ENCODE assay signal across 8 cellular contexts in the genomic region with DNA sequence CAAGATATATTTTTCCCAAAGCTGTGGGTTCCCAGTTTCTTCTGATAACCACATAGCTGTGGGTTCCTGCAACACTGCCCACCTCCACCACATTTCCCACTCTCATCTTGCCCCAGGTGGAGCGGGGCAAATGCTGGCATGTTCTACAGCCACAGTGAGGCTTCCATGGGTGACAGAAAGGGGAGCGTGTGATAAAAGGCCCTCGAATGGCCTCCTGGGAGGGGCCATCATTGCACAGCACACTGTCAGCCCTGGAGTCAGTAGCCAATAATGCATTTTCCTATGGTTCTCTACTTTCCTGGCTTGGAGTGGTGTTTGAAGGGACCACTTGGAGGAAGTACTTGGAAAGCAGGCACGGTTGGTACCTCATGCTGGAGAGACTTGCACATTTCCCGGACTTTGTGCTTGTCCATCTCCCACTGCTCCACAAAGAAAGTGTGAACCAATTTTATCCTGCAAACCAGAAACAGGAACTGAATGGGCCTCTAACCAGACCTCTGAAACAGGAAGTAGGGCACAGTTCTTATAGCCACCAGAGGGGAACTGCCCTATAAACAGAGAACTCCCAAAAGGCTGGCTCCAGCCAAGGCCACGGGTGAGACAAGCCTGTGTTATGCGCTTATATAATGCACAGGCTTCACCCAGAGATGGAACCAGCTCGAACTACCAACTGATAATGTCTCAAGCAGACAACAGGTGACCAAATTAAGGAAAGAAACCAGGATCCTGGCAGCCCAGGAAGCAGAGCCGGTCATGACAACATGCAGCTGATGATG. TPM values are rescaled to one million over a fixed set of nuclear protein-coding genes. Genes with fewer than 3 reads are reported as not detected.
DNase-seq lines count a peak whose midpoint lies in the region; ATAC-seq and TF ChIP-seq lines count a peak whose summit lies in the region.

No MANE protein-coding gene starts in this region.

- DNase-seq in CD8-positive, alpha-beta T cell, result no peak
- DNase-seq in osteoblast (ENCODE audit: insufficient read length, low spot score, missing footprints) (peak; percentile 22), NCI-H345 (lab: John Stamatoyannopoulos, UW) (no peak), kidney glomerular epithelial cell (lab: John Stamatoyannopoulos, UW) (no peak), T1000 (lab: John Stamatoyannopoulos, UW) (no peak)

- intact Hi-C loops in CD8-positive, alpha-beta T cell (cut with DNase I, micrococcal nuclease), result no loop called here

- no peaks in the 10 kb centered on the region for H3K27me3 Mint-ChIP-seq in CD8-positive, alpha-beta T cell (ENCODE audit: low read depth)
- H3K27me3 Mint-ChIP-seq in activated naive CD8-positive, alpha-beta T cell, result no peaks in the 10 kb centered on the region

- POLR2A ChIA-PET in CD8-positive, alpha-beta T cell (lab: Charles Lee), result interaction anchor here (0.6 to 2.1 kb wide), 3 partner anchors 9 to 29 kb away, joined by 3 to 14 read pairs (median 5); a partner anchor contains a TSS

- no peaks in the 10 kb centered on the region for H3K9me3 ChIP-seq in CD8-positive, alpha-beta T cell (ENCODE audit: low read length)
- no peaks in the 10 kb centered on the region for H3K9me3 ChIP-seq in osteoblast (ENCODE audit: low read depth, low read length)

- H3K4me1 ChIP-seq in CD8-positive, alpha-beta T cell (ENCODE audit: insufficient read depth, low read length), result peaks cover 53% of the 10 kb centered on the region
- peaks cover 21% of the 10 kb centered on the region for H3K4me1 ChIP-seq in osteoblast (ENCODE audit: insufficient read depth, low read length)

- H3K36me3 ChIP-seq in CD8-positive, alpha-beta T cell (ENCODE audit: insufficient read depth, low read length), result no peaks in the 10 kb centered on the region
- H3K36me3 ChIP-seq in osteoblast (ENCODE audit: insufficient read depth, low read length), result no peaks in the 10 kb centered on the region

- no peak overlapping the region for H3K4me2 ChIP-seq in osteoblast (ENCODE audit: insufficient read depth, low read length)

- H3K27ac ChIP-seq in CD8-positive, alpha-beta T cell (ENCODE audit: low read depth, low read length), result no peak overlapping the region
- H3K27ac ChIP-seq in osteoblast (ENCODE audit: low read depth, low read length), result no peak overlapping the region

- H3K4me1 Mint-ChIP-seq in CD8-positive, alpha-beta T cell (ENCODE audit: low read depth), result peaks cover 79% of the 10 kb centered on the region
- H3K4me1 Mint-ChIP-seq in activated naive CD8-positive, alpha-beta T cell (ENCODE audit: low read depth), result peaks cover 59% of the 10 kb centered on the region

- TF ChIP-seq CTCF in CD8-positive, alpha-beta T cell (IDR thresholded peaks at IDR 0.05), result no peak
- TF ChIP-seq CTCF in osteoblast (IDR thresholded peaks at IDR 0.05; ENCODE audit: extremely low read depth, low read depth, low read length), result no peak

- peak overlapping the region; percentile 81 for H3K27ac Mint-ChIP-seq in CD8-positive, alpha-beta T cell
- peak overlapping the region; percentile 22 for H3K27ac Mint-ChIP-seq in activated naive CD8-positive, alpha-beta T cell

- no peaks in the 10 kb centered on the region for H3K9me3 Mint-ChIP-seq in CD8-positive, alpha-beta T cell
- H3K9me3 Mint-ChIP-seq in activated naive CD8-positive, alpha-beta T cell (ENCODE audit: low read depth), result no peaks in the 10 kb centered on the region

- H3K36me3 Mint-ChIP-seq in CD8-positive, alpha-beta T cell, result peaks cover 13% of the 10 kb centered on the region
- peaks cover 2% of the 10 kb centered on the region for H3K36me3 Mint-ChIP-seq in activated naive CD8-positive, alpha-beta T cell

- CTCF ChIA-PET in CD8-positive, alpha-beta T cell (lab: Charles Lee), result interaction anchor here (1.0 to 2.3 kb wide), 3 partner anchors 9 to 91 kb away, joined by 3 to 10 read pairs (median 8); a partner anchor contains a TSS

- no peaks in the 10 kb centered on the region for H3K27me3 ChIP-seq in CD8-positive, alpha-beta T cell (ENCODE audit: insufficient read depth, low read length)
- no peaks in the 10 kb centered on the region for H3K27me3 ChIP-seq in osteoblast (ENCODE audit: insufficient read depth, low read length)

- ATAC-seq in CD8-positive, alpha-beta T cell, result peak; percentile 42
- ATAC-seq in GM19438 (IDR thresholded peaks at IDR 0.05; ENCODE audit: low read depth, unreplicated experiment) (peak; percentile 72), HG03442 (IDR thresholded peaks at IDR 0.05; ENCODE audit: unreplicated experiment) (peak; percentile 65)

- no peaks in the 10 kb centered on the region for H4K20me1 ChIP-seq in osteoblast (ENCODE audit: insufficient read depth, low read length)

- H3K4me3 ChIP-seq in CD8-positive, alpha-beta T cell (ENCODE audit: low read depth, low read length), result no peak overlapping the region
- H3K4me3 ChIP-seq in osteoblast (ENCODE audit: insufficient read depth, low read length), result no peak overlapping the region

- H3K79me2 ChIP-seq in osteoblast (ENCODE audit: insufficient read depth, low read length), result peaks cover 60% of the 10 kb centered on the region

- H3K4me3 Mint-ChIP-seq in CD8-positive, alpha-beta T cell, result peak overlapping the region; percentile 75
- H3K4me3 Mint-ChIP-seq in activated naive CD8-positive, alpha-beta T cell, result peak overlapping the region; percentile 13

- peak overlapping the region; percentile 58 for H2AFZ ChIP-seq in osteoblast (ENCODE audit: low read length)

RNA-seq across cellular contexts. Expression of a gene that starts 8.6 kb away (rescaled TPM):
- total RNA-seq in CD8-positive, alpha-beta T cell, result 10 to 100 TPM; 11.1 to 11.3 TPM
- total RNA-seq in osteoblast, result 7.4 and 8.3 TPM in 2 replicates

RNA-seq across cellular contexts. Expression of a gene that starts 38.7 kb away (rescaled TPM):
- 1 to 10 TPM; 2.6 to 2.8 TPM for total RNA-seq in CD8-positive, alpha-beta T cell
- 5.4 and 9.1 TPM in 2 replicates for total RNA-seq in osteoblast
